In the genomic region with DNA sequence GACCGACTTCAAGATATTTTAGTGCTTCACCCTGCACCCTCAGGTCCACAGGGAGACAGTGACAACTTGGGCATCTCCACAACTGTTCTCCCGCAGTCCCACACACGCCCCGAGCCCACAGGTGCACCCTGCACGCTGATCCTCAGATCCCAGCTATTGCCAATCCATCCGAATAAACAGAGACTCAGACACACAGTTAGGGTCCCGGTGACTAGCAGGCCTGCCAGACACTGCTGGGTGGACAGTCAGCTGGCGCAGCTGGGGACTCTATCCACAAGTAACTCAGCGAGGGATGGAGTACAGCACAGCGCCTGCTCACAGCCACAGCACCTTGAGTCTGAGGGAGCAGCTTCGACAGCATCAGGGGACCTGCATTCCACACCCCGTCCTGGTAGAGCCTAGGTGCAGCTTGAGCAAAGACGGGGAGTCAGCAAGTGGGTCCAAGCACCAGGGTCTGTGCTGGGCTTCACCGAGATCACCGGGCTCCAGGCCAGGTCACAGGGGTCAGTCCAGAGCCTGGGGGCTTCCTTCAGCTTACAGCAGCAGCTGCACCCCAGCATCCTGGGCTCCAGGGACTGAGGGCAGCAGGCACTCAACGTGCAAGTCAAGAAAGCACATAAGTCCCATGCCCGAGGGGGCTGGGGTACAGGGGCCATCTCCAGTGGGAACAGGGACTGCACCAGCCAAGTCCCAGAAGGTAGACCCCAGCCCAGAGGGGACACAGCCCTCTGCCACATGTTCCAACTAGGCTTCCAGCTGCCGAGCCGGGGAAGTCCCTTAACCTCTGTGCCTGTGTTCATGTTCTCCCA, we compare ENCODE assay signal across 11 cellular contexts. TPM values are rescaled to one million over a fixed set of nuclear protein-coding genes. Genes with fewer than 3 reads are reported as not detected.
DNase-seq lines count a peak whose midpoint lies in the region; ATAC-seq and TF ChIP-seq lines count a peak whose summit lies in the region.
"Had no signal": no experiment of that assay in that cellular context is flagged by ENCODE, and none has a peak within 500 bp of the region (broad histone marks: within the 10 kb centered on the region; RNA-seq: fewer than 3 reads in every experiment).

No MANE protein-coding gene starts in this region.

- H3K4me1 ChIP-seq in A673 (ENCODE audit: insufficient read depth, low read length, poor library complexity, severe bottlenecking) (peaks cover 34% of the 10 kb centered on the region), Panc1 (ENCODE audit: control insufficient read depth, insufficient read depth, low read length) (peaks cover 72% of the 10 kb centered on the region)

- peaks cover 54% of the 10 kb centered on the region for H3K36me3 ChIP-seq in A673 (ENCODE audit: insufficient read depth, low read length, poor library complexity, severe bottlenecking)
- H3K36me3 ChIP-seq in Panc1 (ENCODE audit: control insufficient read depth, insufficient read depth, low read length) = peaks cover 7% of the 10 kb centered on the region

- H3K4me3 Mint-ChIP-seq in endothelial cell (ENCODE audit: unreplicated experiment) = no peak overlapping the region

- BruUV-seq in A673 (replicated peaks; lab: Mats Ljungman, UMichigan) (no TSS peak), Panc1 (replicated peaks; lab: Mats Ljungman, UMichigan) (no TSS peak)

- intact Hi-C loops in A673 (cut with micrococcal nuclease; ENCODE audit: unreplicated experiment) (loop anchor here (1.0 to 10.0 kb wide), 3 partner anchors 137 to 307 kb away; no protein-coding TSS in a partner anchor), Panc1 (cut with micrococcal nuclease; ENCODE audit: unreplicated experiment) (loop anchor here (2.0 to 5.0 kb wide), 2 partner anchors 61 to 139 kb away; no protein-coding TSS in a partner anchor)

- peak overlapping the region; percentile 5 for H3K27ac Mint-ChIP-seq in endothelial cell (ENCODE audit: unreplicated experiment)

- H3K4me1 Mint-ChIP-seq in endothelial cell (ENCODE audit: unreplicated experiment) = peaks cover 20% of the 10 kb centered on the region

- H3K9me3 ChIP-seq in A673 (ENCODE audit: low read depth, low read length, poor library complexity, severe bottlenecking) (no peaks in the 10 kb centered on the region), Panc1 (ENCODE audit: control insufficient read depth, insufficient read depth, low read depth, low read length) (no peaks in the 10 kb centered on the region)
- H3K9me3 ChIP-seq: breast epithelium, neutrophil had no signal

- no peak overlapping the region for H3K27ac ChIP-seq in A673 (ENCODE audit: low read depth, low read length, poor library complexity, severe bottlenecking)
- H3K27ac ChIP-seq in Panc1 (ENCODE audit: low read length) = peak overlapping the region; percentile 71
- H3K27ac ChIP-seq: neutrophil had no signal

- POLR2A ChIA-PET in A673 (lab: Charles Lee; ENCODE audit: low non-redundant PET) = interaction anchor here (0.7 to 1.2 kb wide), 2 partner anchors 54 to 139 kb away, joined by 3 to 4 read pairs; no protein-coding TSS in a partner anchor
- POLR2A ChIA-PET in Panc1 (lab: Charles Lee) = no interaction called here

- DNase-seq in A673 (ENCODE audit: low spot score) = peak; percentile 36
- peak; percentile 58 for DNase-seq in G401 (ENCODE audit: low spot score)
- no peak for DNase-seq in Panc1 (ENCODE audit: low read depth, low spot score)
- no peak for DNase-seq in endothelial cell (ENCODE audit: low spot score)
- DNase-seq in dedifferentiated amniotic fluid mesenchymal stem cell (ENCODE audit: extremely low spot score) = no peak
- DNase-seq: DMS79 had no signal

- in situ Hi-C loops in G401 (cut with HindIII; ENCODE audit: low sequenced_read_pairs) = no loop called here
- in situ Hi-C loops in Panc1 (cut with HindIII; ENCODE audit: low pct_unique_long_range_greater_than_20kb, low sequenced_read_pairs) = no loop called here

- H3K27me3 Mint-ChIP-seq in endothelial cell (ENCODE audit: unreplicated experiment) = peaks cover 12% of the 10 kb centered on the region

- no peaks in the 10 kb centered on the region for H3K9me3 Mint-ChIP-seq in endothelial cell (ENCODE audit: unreplicated experiment)

- TF ChIP-seq CTCF in A673 (conservative IDR thresholded peaks at IDR 0.05; ENCODE audit: low read depth, low read length) (no peak), Panc1 (IDR thresholded peaks at IDR 0.05) (no peak), endothelial cell (IDR thresholded peaks at IDR 0.05; ENCODE audit: unreplicated experiment) (no peak)

- no peaks in the 10 kb centered on the region for H3K27me3 ChIP-seq in A673 (replicated peaks; ENCODE audit: insufficient read depth, low read depth, low read length, poor library complexity)
- H3K27me3 ChIP-seq in Panc1 (ENCODE audit: control insufficient read depth, insufficient read depth, low read length) = no peaks in the 10 kb centered on the region
- H3K27me3 ChIP-seq: breast epithelium had no signal

- CTCF ChIA-PET in A673 (lab: Charles Lee) = interaction anchor here (0.8 to 2.9 kb wide), 3 partner anchors 8 to 141 kb away, joined by 3 to 15 read pairs (median 5); a partner anchor contains a TSS
- CTCF ChIA-PET in Panc1 (lab: Charles Lee) = interaction anchor here (0.7 to 1.2 kb wide), 2 partner anchors 8 to 142 kb away, joined by 3 read pairs; no protein-coding TSS in a partner anchor

- H3K4me3 ChIP-seq in A673 (ENCODE audit: low read depth, low read length, poor library complexity, severe bottlenecking) (no peak overlapping the region), Panc1 (ENCODE audit: low read depth in 2 of 2, low read length in 2 of 2) (no peak overlapping the region)
- H3K4me3 ChIP-seq: breast epithelium had no signal

- ATAC-seq in Panc1 = peak; percentile 29
- ATAC-seq in GM19023 (IDR thresholded peaks at IDR 0.05; ENCODE audit: unreplicated experiment) = no peak
- ATAC-seq in HG03565 (IDR thresholded peaks at IDR 0.05; ENCODE audit: unreplicated experiment) = no peak
- no peak for ATAC-seq in HG03457 (IDR thresholded peaks at IDR 0.05; ENCODE audit: unreplicated experiment)

- peaks cover 28% of the 10 kb centered on the region for H3K36me3 Mint-ChIP-seq in endothelial cell (ENCODE audit: low read depth, unreplicated experiment)

RNA-seq across cellular contexts. Expression of a gene that starts 7.6 kb away (rescaled TPM):
- total RNA-seq in A673 (2021) = 1,117 and 1,141 TPM in 2 replicates
- 6,349 and 7,167 TPM in 2 replicates for total RNA-seq in G401 (2014; rRNA removed; shearing (Covaris generic))
- total RNA-seq in Panc1 (2021; ENCODE audit: unreplicated experiment) = 885 TPM
- 1,559 TPM for polyA plus RNA-seq in Panc1 (2012; ENCODE audit: insufficient read length)
- 2,149 TPM for total RNA-seq in endothelial cell (ENCODE audit: unreplicated experiment)

RNA-seq across cellular contexts. Expression of a gene that starts 38.0 kb away (rescaled TPM):
- 31.7 and 36.7 TPM in 2 replicates for total RNA-seq in A673 (2021)
- total RNA-seq in G401 (2014; rRNA removed; shearing (Covaris generic)) = 48.0 and 67.0 TPM in 2 replicates
- 17.8 TPM for total RNA-seq in Panc1 (2021; ENCODE audit: unreplicated experiment)
- polyA plus RNA-seq in Panc1 (2012; ENCODE audit: insufficient read length) = 47.0 TPM
- 2.9 TPM for total RNA-seq in endothelial cell (ENCODE audit: unreplicated experiment)

Comparison
In these comparisons a context has a peak if more than half of its experiments do, and no peak if none do; other contexts are left out.
1. DNase-seq: peak in A673 (single experiment) and G401 (single experiment); none in Panc1 (single experiment), endothelial cell (single experiment) and dedifferentiated amniotic fluid mesenchymal stem cell (single experiment).